In genomic region chr2:120431386-120432292, GRCh38 we compare ENCODE assay signal across 26 cellular contexts.
"Had no signal": no experiment of that assay in that cellular context is flagged by ENCODE, and none has a peak within 500 bp of the region (broad histone marks: within the 10 kb centered on the region; RNA-seq: fewer than 3 reads in every experiment).

No MANE protein-coding gene starts in this region.

- H3K4me1 Mint-ChIP-seq: activated CD4-positive, alpha-beta T cell treated with anti-CD3 and anti-CD28 coated beads for 36 hours; activated T-helper 17 cell treated with anti-CD3 and anti-CD28 coated beads, Interleukin-2, amount 50 U/mL, for 72 hours; naive B cell; stimulated activated naive B cell treated with anti-CD40 and anti-IgM and Interleukin-4, amounts not matched to agents 10 μg/mL and 1 μg/mL and 100 μg/mL, for 72 hours had no signal

- H3K36me3 Mint-ChIP-seq: naive B cell; stimulated activated naive B cell treated with anti-CD40 and anti-IgM and Interleukin-4, amounts not matched to agents 10 μg/mL and 1 μg/mL and 100 μg/mL, for 72 hours had no signal

- H3K4me3 Mint-ChIP-seq: activated CD4-positive, alpha-beta T cell treated with anti-CD3 and anti-CD28 coated beads for 36 hours; activated T-cell treated with anti-CD3 and anti-CD28 coated beads, Interleukin-2, amount 50 U/mL, for 4 hours; activated T-helper 17 cell treated with anti-CD3 and anti-CD28 coated beads, Interleukin-2, amount 50 U/mL, for 72 hours; dendritic cell treated with granulocyte-macrophage colony-stimulating factor and Interleukin-4, amounts not matched to agents 40 ng/mL and 50 ng/mL, for 4 days; naive B cell; nephron progenitor cell; stimulated activated naive B cell treated with anti-CD40 and anti-IgM and Interleukin-4, amounts not matched to agents 10 μg/mL and 1 μg/mL and 100 μg/mL, for 72 hours; T-helper 2 cell treated with Interferon-gamma antibody and Interleukin-4, amounts not matched to agents 5 μg/mL and 100 μg/mL, for 36 hours had no signal

- H3K9me3 Mint-ChIP-seq: activated T-cell treated with anti-CD3 and anti-CD28 coated beads, Interleukin-2, amount 50 U/mL, for 4 hours; activated T-helper 17 cell treated with anti-CD3 and anti-CD28 coated beads, Interleukin-2, amount 50 U/mL, for 72 hours; dendritic cell treated with granulocyte-macrophage colony-stimulating factor and Interleukin-4, amounts not matched to agents 40 ng/mL and 50 ng/mL, for 4 days; nephron progenitor cell; stimulated activated naive B cell treated with anti-CD40 and anti-IgM and Interleukin-4, amounts not matched to agents 10 μg/mL and 1 μg/mL and 100 μg/mL, for 72 hours; T-helper 2 cell treated with Interferon-gamma antibody and Interleukin-4, amounts not matched to agents 5 μg/mL and 100 μg/mL, for 36 hours had no signal

- H3K9me3 ChIP-seq: neutrophil, pancreas, prostate gland, stomach, thyroid gland had no signal

- H3K27me3 ChIP-seq: pancreas, thyroid gland had no signal

- H3K4me3 ChIP-seq: pancreas, prostate gland, stomach, thyroid gland had no signal

- DNase-seq: activated CD4-positive, alpha-beta T cell treated with anti-CD3 and anti-CD28 coated beads for 36 hours; activated CD4-positive, alpha-beta T cell treated with anti-CD3 and anti-CD28 coated beads, Interleukin-2, amount 50 U/mL, for 4 hours; activated CD4-positive, CD25-positive, alpha-beta regulatory T cell; activated gamma-delta T cell treated with Interleukin-2 at 50 U/mL for 16 hours; activated naive CD4-positive, alpha-beta T cell treated with anti-CD3 and anti-CD28 coated beads, Interleukin-2, amount 50 U/mL, for 16 hours; activated T-cell treated with anti-CD3 and anti-CD28 coated beads, Interleukin-2, amount 50 U/mL, for 4 hours; amniotic stem cell; brain microvascular endothelial cell; effector CD4-positive, alpha-beta T cell; left ventricle myocardium superior; naive B cell; nephron progenitor cell; retina; small intestine; stimulated activated CD4-positive, alpha-beta T cell treated with anti-CD3 and anti-CD28 coated beads, Interleukin-1b, Interleukin-23, amount 100 ng/mL, for 48 hours; stimulated activated CD4-positive, alpha-beta T cell treated with anti-CD3 and anti-CD28 coated beads, Interleukin-4, amount 100 ng/mL, for 4 hours; stimulated activated naive B cell treated with anti-CD40 and anti-IgM and Interleukin-4, amounts not matched to agents 10 μg/mL and 1 μg/mL and 100 μg/mL, for 72 hours; stomach; T-helper 1 cell; thyroid gland had no signal

- H3K27ac ChIP-seq: brain microvascular endothelial cell, neutrophil, pancreas, prostate gland, stomach, thyroid gland had no signal

- H3K4me1 ChIP-seq: pancreas, prostate gland, stomach, thyroid gland had no signal

- H3K27ac Mint-ChIP-seq: activated CD4-positive, alpha-beta T cell treated with anti-CD3 and anti-CD28 coated beads for 36 hours; activated T-helper 17 cell treated with anti-CD3 and anti-CD28 coated beads, Interleukin-2, amount 50 U/mL, for 72 hours; dendritic cell treated with granulocyte-macrophage colony-stimulating factor and Interleukin-4, amounts not matched to agents 40 ng/mL and 50 ng/mL, for 4 days; naive B cell; nephron progenitor cell; stimulated activated naive B cell treated with anti-CD40 and anti-IgM and Interleukin-4, amounts not matched to agents 10 μg/mL and 1 μg/mL and 100 μg/mL, for 72 hours; T-helper 2 cell treated with Interferon-gamma antibody and Interleukin-4, amounts not matched to agents 5 μg/mL and 100 μg/mL, for 36 hours had no signal

- H3K36me3 ChIP-seq: brain microvascular endothelial cell, neutrophil, pancreas, prostate gland, stomach, thyroid gland had no signal
